1 cellular context compared by ENCODE assay signal in the genomic region with DNA sequence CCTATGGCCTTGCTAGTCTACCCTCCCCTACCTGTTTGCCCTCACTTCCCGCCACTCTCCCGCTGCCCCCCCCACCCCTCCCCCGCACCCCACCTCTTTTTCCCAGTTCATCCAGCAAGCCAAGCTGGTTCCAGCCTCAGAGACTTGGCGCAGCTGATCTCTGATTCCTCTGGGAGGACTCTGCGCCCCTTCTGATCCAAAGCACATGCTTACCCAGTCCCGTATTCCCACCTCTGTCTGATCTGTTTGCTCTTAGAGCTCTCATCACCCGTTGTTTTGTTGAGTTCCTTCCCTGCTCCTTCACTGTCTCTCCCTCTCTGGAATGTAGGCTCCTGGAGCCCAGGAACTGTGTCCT.
TF ChIP-seq lines count a peak whose summit lies in the region.

No MANE protein-coding gene starts in this region.

TF ChIP-seq in HCT116, 20 proteins besides CTCF, POLR2A, EP300 and RAD21 (continued from another document):
- TF ChIP-seq FOSL1 (IDR thresholded peaks at IDR 0.05; ENCODE audit: low read depth) (no peak), SP1 (IDR thresholded peaks at IDR 0.05; ENCODE audit: low read depth) (no peak)
